ENCODE assay signal across 1 cellular context in genomic region chr2:219385958-219386520, GRCh38.
TF ChIP-seq lines count a peak whose summit lies in the region.

No MANE protein-coding gene starts in this region.

TF ChIP-seq in GM23338, 12 proteins besides CTCF, POLR2A, EP300 and RAD21 (continued from another document):
- TF ChIP-seq POLR2AphosphoS5 (IDR thresholded peaks at IDR 0.05; ENCODE audit: low read depth), result no peak
- no peak for TF ChIP-seq ETS1 (IDR thresholded peaks at IDR 0.05)
- TF ChIP-seq JUNB (IDR thresholded peaks at IDR 0.05; ENCODE audit: unreplicated experiment), result no peak
- no peak for TF ChIP-seq EZH2 (IDR thresholded peaks at IDR 0.05; ENCODE audit: low read depth, unreplicated experiment)
- TF ChIP-seq ZNF462 (CRISPR knock-in tag; IDR thresholded peaks at IDR 0.05), result no peak
- TF ChIP-seq NANOG (IDR thresholded peaks at IDR 0.05; ENCODE audit: borderline replicate concordance), result no peak
- no peak for TF ChIP-seq EZH2phosphoT487 (IDR thresholded peaks at IDR 0.05; ENCODE audit: unreplicated experiment)
- no peak for TF ChIP-seq REST (IDR thresholded peaks at IDR 0.05; ENCODE audit: unreplicated experiment)
- TF ChIP-seq CREB1 (CRISPR knock-in tag; IDR thresholded peaks at IDR 0.05; ENCODE audit: low read depth), result no peak
- TF ChIP-seq ZNF331 (CRISPR knock-in tag; IDR thresholded peaks at IDR 0.05; ENCODE audit: low read depth), result no peak
